In the genomic region with DNA sequence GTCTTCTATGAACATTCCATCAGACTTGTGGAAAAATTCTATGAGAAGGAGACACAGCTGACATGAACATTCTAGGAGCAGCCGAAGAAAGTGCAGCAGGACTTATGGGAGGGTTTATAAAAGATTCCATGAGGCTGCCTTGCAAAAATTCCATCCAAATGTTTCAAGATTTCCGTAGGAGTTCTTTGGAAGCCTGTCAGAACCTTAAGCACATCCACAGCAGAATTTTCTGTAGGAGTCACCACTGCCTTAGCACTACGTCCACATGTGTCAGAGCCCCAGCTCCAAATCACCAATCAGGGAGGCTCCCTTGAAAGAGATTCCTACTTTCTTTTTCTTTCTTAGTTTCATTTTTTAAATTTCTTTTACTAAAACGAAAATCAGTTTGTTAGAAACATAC, we compare ENCODE assay signal across 25 cellular contexts.
A peak's percentile ranks its signal among the peaks of the same experiment; 100 is the strongest.
DNase-seq lines count a peak whose midpoint lies in the region; ATAC-seq and TF ChIP-seq lines count a peak whose summit lies in the region.
"Had no signal": no experiment of that assay in that cellular context is flagged by ENCODE, and none has a peak within 500 bp of the region (broad histone marks: within the 10 kb centered on the region; RNA-seq: fewer than 3 reads in every experiment).

No MANE protein-coding gene starts in this region.

- CTCF ChIA-PET in SK-N-SH (lab: Yijun Ruan, JAX) = interaction anchor here (1.4 kb wide), 1 partner anchor 9 kb away, joined by 4 read pairs; no protein-coding TSS in a partner anchor

- TF ChIP-seq POLR2A in vagina (IDR thresholded peaks at IDR 0.05) = no peak

- H3K36me3 Mint-ChIP-seq in chondrocyte (ENCODE audit: low read depth) = peaks cover 6% of the 10 kb centered on the region
- H3K36me3 Mint-ChIP-seq in activated T-cell treated with anti-CD3 and anti-CD28 coated beads, Interleukin-2, amount 50 U/mL, for 24 hours (ENCODE audit: low read depth) = peaks cover 2% of the 10 kb centered on the region

- peaks cover 31% of the 10 kb centered on the region for H3K4me1 Mint-ChIP-seq in chondrocyte (ENCODE audit: low read depth)
- no peaks in the 10 kb centered on the region for H3K4me1 Mint-ChIP-seq in activated T-cell treated with anti-CD3 and anti-CD28 coated beads, Interleukin-2, amount 50 U/mL, for 24 hours (ENCODE audit: low read depth)
- H3K4me1 Mint-ChIP-seq: activated CD4-positive, alpha-beta T cell treated with anti-CD3 and anti-CD28 coated beads, Interleukin-2, amount 10 ng/mL, durations not matched to agents 7 days and 5 days had no signal

- H3K79me2 ChIP-seq in SK-N-SH (ENCODE audit: insufficient read depth) = no peaks in the 10 kb centered on the region

- H3K9me3 Mint-ChIP-seq in chondrocyte (ENCODE audit: low read depth) = peaks cover 21% of the 10 kb centered on the region
- H3K9me3 Mint-ChIP-seq in activated T-cell treated with anti-CD3 and anti-CD28 coated beads, Interleukin-2, amount 50 U/mL, for 24 hours = peaks cover 31% of the 10 kb centered on the region

- H3K36me3 ChIP-seq in SK-N-SH (replicated peaks in 1 of 2; ENCODE audit: control insufficient read depth in 1 of 2, insufficient read depth in 2 of 2, low read length in 1 of 2) = no peaks in the 10 kb centered on the region
- H3K36me3 ChIP-seq in vagina = no peaks in the 10 kb centered on the region
- H3K36me3 ChIP-seq: lower lobe of right lung, upper lobe of left lung had no signal

- no peaks in the 10 kb centered on the region for H3K27me3 ChIP-seq in SK-N-SH (ENCODE audit: insufficient read depth)
- no peaks in the 10 kb centered on the region for H3K27me3 ChIP-seq in vagina
- H3K27me3 ChIP-seq: upper lobe of left lung had no signal

- TF ChIP-seq CTCF in SK-N-SH (IDR thresholded peaks at IDR 0.05) (no peak), chondrocyte (IDR thresholded peaks at IDR 0.05) (no peak), vagina (IDR thresholded peaks at IDR 0.05) (no peak)

- no peak for TF ChIP-seq EP300 in SK-N-SH (IDR thresholded peaks at IDR 0.05; ENCODE audit: borderline replicate concordance in 1 of 2, low read depth in 1 of 2, low read length in 1 of 2)

- H3K9me3 ChIP-seq in SK-N-SH = no peaks in the 10 kb centered on the region
- no peaks in the 10 kb centered on the region for H3K9me3 ChIP-seq in vagina
- H3K9me3 ChIP-seq: psoas muscle had no signal

- H3K4me1 ChIP-seq in SK-N-SH (ENCODE audit: control insufficient read depth in 1 of 2, insufficient read depth in 2 of 2, low read depth in 1 of 2, low read length in 1 of 2) = no peaks in the 10 kb centered on the region
- H3K4me1 ChIP-seq in vagina = peaks cover 13% of the 10 kb centered on the region
- H3K4me1 ChIP-seq: lower lobe of right lung, psoas muscle, upper lobe of left lung had no signal

- no peak for TF ChIP-seq RAD21 in SK-N-SH (IDR thresholded peaks at IDR 0.05; ENCODE audit: low read length)

- DNase-seq in SK-N-SH (no peak), chondrocyte (ENCODE audit: low spot score) (no peak), inferior parietal cortex (ENCODE audit: extremely low spot score) (peak; percentile 20), vagina (ENCODE audit: extremely low spot score in 2 of 2) (no peak)
- no peak for DNase-seq in activated T-cell treated with anti-CD3 and anti-CD28 coated beads, Interleukin-2, amount 50 U/mL, for 24 hours
- no peak for DNase-seq in activated CD4-positive, CD25-positive, alpha-beta regulatory T cell treated with anti-CD3 and anti-CD28 coated beads, Interleukin-2, amount 50 U/mL, for 72 hours
- DNase-seq: activated CD4-positive, alpha-beta T cell treated with anti-CD3 and anti-CD28 coated beads, Interleukin-2, amount 10 ng/mL, durations not matched to agents 7 days and 5 days; activated naive CD4-positive, alpha-beta T cell treated with anti-CD3 and anti-CD28 coated beads, Interleukin-2, amount 50 U/mL, for 16 hours; Calu3; cerebellar nuclear complex; lower lobe of right lung; NCI-H1105 treated with DMSO at 0.1 percent for 48 hours; NCI-H2081 treated with DMSO at 0.1 percent for 48 hours; NCI-H774; psoas muscle; stimulated activated CD8-positive, alpha-beta memory T cell treated with anti-CD3 and anti-CD28 coated beads, Interleukin-4, amount 100 ng/mL, for 48 hours; upper lobe of left lung had no signal

- no peak overlapping the region for H3K4me3 ChIP-seq in SK-N-SH (ENCODE audit: low read depth in 2 of 2, low read length in 1 of 2)
- no peak overlapping the region for H3K4me3 ChIP-seq in vagina
- H3K4me3 ChIP-seq: lower lobe of right lung, psoas muscle, SK-N-MC, upper lobe of left lung had no signal

- intact Hi-C loops in vagina (cut with DNase I) = no loop called here

- peak overlapping the region; percentile 67 for H3K27ac Mint-ChIP-seq in chondrocyte (ENCODE audit: unreplicated experiment)
- no peak overlapping the region for H3K27ac Mint-ChIP-seq in activated T-cell treated with anti-CD3 and anti-CD28 coated beads, Interleukin-2, amount 50 U/mL, for 24 hours
- H3K27ac Mint-ChIP-seq: activated CD4-positive, alpha-beta T cell treated with anti-CD3 and anti-CD28 coated beads, Interleukin-2, amount 10 ng/mL, durations not matched to agents 7 days and 5 days; activated T-helper 1 cell treated with anti-CD3 and anti-CD28 coated beads, Interleukin-12 subunit alpha, Interleukin-12 subunit beta, Interleukin-2, Interleukin-4 antibody, amounts not matched to agents 30 ng/mL and 10 ng/mL and 1 ng/mL, durations not matched to agents 14 hours and 24 hours and 36 hours; T-helper 2 cell treated with Interferon-gamma antibody and Interleukin-4, amounts not matched to agents 5 μg/mL and 100 μg/mL, for 36 hours had no signal

- H3K4me2 ChIP-seq in SK-N-SH = no peak overlapping the region

- H4K20me1 ChIP-seq in SK-N-SH (ENCODE audit: insufficient read depth) = no peaks in the 10 kb centered on the region

- WGBS in SK-N-SH (ENCODE audit: low lambda C conversion rate) = 47% methylated on average over 4 of the region's 4 CpGs

- no peak overlapping the region for H3K4me3 Mint-ChIP-seq in chondrocyte (ENCODE audit: unreplicated experiment)
- H3K4me3 Mint-ChIP-seq in activated T-cell treated with anti-CD3 and anti-CD28 coated beads, Interleukin-2, amount 50 U/mL, for 24 hours = no peak overlapping the region
- H3K4me3 Mint-ChIP-seq: activated CD4-positive, alpha-beta T cell treated with anti-CD3 and anti-CD28 coated beads, Interleukin-2, amount 10 ng/mL, durations not matched to agents 7 days and 5 days; activated T-helper 1 cell treated with anti-CD3 and anti-CD28 coated beads, Interleukin-12 subunit alpha, Interleukin-12 subunit beta, Interleukin-2, Interleukin-4 antibody, amounts not matched to agents 30 ng/mL and 10 ng/mL and 1 ng/mL, durations not matched to agents 14 hours and 24 hours and 36 hours; T-helper 2 cell treated with Interferon-gamma antibody and Interleukin-4, amounts not matched to agents 5 μg/mL and 100 μg/mL, for 36 hours had no signal

- no peaks in the 10 kb centered on the region for H3K27me3 Mint-ChIP-seq in chondrocyte (ENCODE audit: low read depth)
- H3K27me3 Mint-ChIP-seq in activated T-cell treated with anti-CD3 and anti-CD28 coated beads, Interleukin-2, amount 50 U/mL, for 24 hours = peaks cover 4% of the 10 kb centered on the region
- H3K27me3 Mint-ChIP-seq: activated CD4-positive, alpha-beta T cell treated with anti-CD3 and anti-CD28 coated beads, Interleukin-2, amount 10 ng/mL, durations not matched to agents 7 days and 5 days had no signal

- H3K9me2 ChIP-seq in SK-N-SH = no peaks in the 10 kb centered on the region

- ATAC-seq in SK-N-SH treated with all-trans-retinoic acid at 6 μM for 48 hours (0 out of 3 replicates have a peak, but pooled peaks have one; percentile 37), HG02970 (IDR thresholded peaks at IDR 0.05; ENCODE audit: low FRiP score, unreplicated experiment) (no peak)
- ATAC-seq: lower lobe of right lung, psoas muscle had no signal

- no peak overlapping the region for H2AFZ ChIP-seq in SK-N-SH (ENCODE audit: low read depth)

- H3F3A ChIP-seq in SK-N-SH (replicated peaks; ENCODE audit: insufficient read depth) = no peaks in the 10 kb centered on the region

- POLR2A ChIA-PET in SK-N-SH (lab: Yijun Ruan, JAX) = no interaction called here

- no peak overlapping the region for H3K27ac ChIP-seq in SK-N-SH (ENCODE audit: low read depth in 2 of 2, low read length in 1 of 2)
- H3K27ac ChIP-seq in vagina = peak overlapping the region; percentile 49
- H3K27ac ChIP-seq: 22Rv1, C4-2B, lower lobe of right lung, psoas muscle, SK-N-MC, upper lobe of left lung, VCaP had no signal

- H3K9ac ChIP-seq in SK-N-SH = no peak overlapping the region

TF ChIP-seq in SK-N-SH treated with all-trans-retinoic acid at 6 μM for 48 hours, 23 proteins besides CTCF, POLR2A, EP300 and RAD21:
- no peak for TF ChIP-seq ARNTL (CRISPR knock-in tag; IDR thresholded peaks at IDR 0.05; ENCODE audit: borderline replicate concordance, low read depth)
- TF ChIP-seq ZNF70 (CRISPR knock-in tag; IDR thresholded peaks at IDR 0.05) = no peak

TF ChIP-seq in SK-N-SH, 30 proteins besides CTCF, POLR2A, EP300 and RAD21 (continues in another document):
- TF ChIP-seq GABPA (IDR thresholded peaks at IDR 0.05; ENCODE audit: low read depth) = no peak
- no peak for TF ChIP-seq NRF1 (IDR thresholded peaks at IDR 0.05; ENCODE audit: low read depth, low read length)
- TF ChIP-seq JUND (IDR thresholded peaks at IDR 0.05) = no peak
- no peak for TF ChIP-seq SIN3A (IDR thresholded peaks at IDR 0.05; ENCODE audit: borderline replicate concordance, low read depth, low read length)
- TF ChIP-seq TAF1 (IDR thresholded peaks at IDR 0.05; ENCODE audit: borderline replicate concordance, low read depth, low read length) = no peak
- TF ChIP-seq FOSL2 (IDR thresholded peaks at IDR 0.05; ENCODE audit: borderline replicate concordance, low read depth) = no peak
- TF ChIP-seq, protein P1, sequence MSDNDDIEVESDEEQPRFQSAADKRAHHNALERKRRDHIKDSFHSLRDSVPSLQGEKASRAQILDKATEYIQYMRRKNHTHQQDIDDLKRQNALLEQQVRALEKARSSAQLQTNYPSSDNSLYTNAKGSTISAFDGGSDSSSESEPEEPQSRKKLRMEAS (IDR thresholded peaks at IDR 0.05; ENCODE audit: low read depth) = no peak
- TF ChIP-seq TEAD4 (IDR thresholded peaks at IDR 0.05; ENCODE audit: borderline replicate concordance, insufficient read depth) = no peak
- TF ChIP-seq MXI1 (IDR thresholded peaks at IDR 0.05; ENCODE audit: low read depth, low read length) = no peak
